Comparison of ENCODE assay signal across 32 cellular contexts in the genomic region with DNA sequence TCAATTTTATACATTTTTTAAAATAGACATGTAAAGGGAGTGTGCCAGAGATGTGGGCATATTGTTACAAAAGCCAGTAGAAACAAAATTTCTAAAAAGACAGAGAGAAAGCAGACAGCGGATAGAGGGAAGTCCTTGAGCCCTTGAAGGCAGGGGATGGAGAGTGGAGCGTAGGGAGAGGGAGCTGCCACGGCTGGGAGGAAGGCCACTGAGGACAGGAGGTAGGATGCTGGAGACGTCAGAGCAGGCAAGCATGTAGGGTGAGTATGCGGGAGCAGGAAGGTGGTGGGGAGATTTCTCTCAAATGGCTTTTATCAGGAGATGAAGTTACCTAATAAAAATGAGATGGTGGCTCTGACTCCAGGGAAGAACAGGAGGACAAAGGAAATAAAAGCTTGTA. TPM values are rescaled to one million over a fixed set of nuclear protein-coding genes. Genes with fewer than 3 reads are reported as not detected.
DNase-seq lines count a peak whose midpoint lies in the region; ATAC-seq, FAIRE-seq and TF ChIP-seq lines count a peak whose summit lies in the region.
"Had no signal": no experiment of that assay in that cellular context is flagged by ENCODE, and none has a peak within 500 bp of the region (broad histone marks: within the 10 kb centered on the region; RNA-seq: fewer than 3 reads in every experiment).

No MANE protein-coding gene starts in this region.

- no peak overlapping the region for H2AFZ ChIP-seq in H1 (ENCODE audit: low read length)

- DNase-seq in activated CD8-positive, alpha-beta memory T cell treated with anti-CD3 and anti-CD28 coated beads, Interleukin-2, amount 50 U/mL, for 48 hours, result peak; percentile 15
- DNase-seq in activated CD8-positive, alpha-beta memory T cell treated with anti-CD3 and anti-CD28 coated beads, Interleukin-2, amount 50 U/mL, for 4 hours, result no peak
- no peak for DNase-seq in H1 (ENCODE audit: low read depth in 1 of 2, low spot score in 2 of 2)
- DNase-seq in mesenteric fat pad (ENCODE audit: low spot score), result peak; percentile 11
- DNase-seq in upper lobe of right lung, result peak; percentile 15
- DNase-seq in HPDE6-E6E7 (ENCODE audit: extremely low spot score), result no peak
- no peak for DNase-seq in NCI-H774 (lab: John Stamatoyannopoulos, UW)
- DNase-seq: 8988T; ACHN; BE2C; C1 segment of cervical spinal cord; CD4-positive, alpha-beta memory T cell; CD4-positive, CD25-positive, alpha-beta regulatory T cell; CD8-positive, alpha-beta memory T cell; COR-L47; DMS 273 treated with DMSO at 0.1 percent for 48 hours; DMS153; DMS53; DMS79; DND-41; EL; GDM1 had no signal

- no peaks in the 10 kb centered on the region for H3K23me2 ChIP-seq in H1 (ENCODE audit: low read depth, low read length)

- peak overlapping the region; percentile 46; the same call in 1 of the 2 replicates for H4K8ac ChIP-seq in H1 (ENCODE audit: extremely low read depth, insufficient read depth, low read length)

- no peak overlapping the region for H2BK20ac ChIP-seq in H1 (ENCODE audit: low read length)

- no peaks in the 10 kb centered on the region for H3K79me1 ChIP-seq in H1 (ENCODE audit: low read depth, low read length)

- no peaks in the 10 kb centered on the region for H4K20me1 ChIP-seq in H1 (replicated peaks in 1 of 2; ENCODE audit: control insufficient read depth in 1 of 2, insufficient read depth in 2 of 2, low read length in 2 of 2)
- H4K20me1 ChIP-seq: BLaER1 had no signal

- no peak overlapping the region for H3K18ac ChIP-seq in H1 (ENCODE audit: extremely low read depth, low read length)

- H2BK15ac ChIP-seq in H1 (ENCODE audit: low read length), result no peak overlapping the region

- TF ChIP-seq CTCF in H1 (IDR thresholded peaks at IDR 0.05; ENCODE audit: control extremely low read depth in 1 of 3, insufficient read depth in 1 of 3, low read depth in 1 of 3, low read length in 3 of 3) (no peak), upper lobe of right lung (IDR thresholded peaks at IDR 0.05) (no peak)

- H2AK5ac ChIP-seq in H1 (ENCODE audit: low read depth, low read length), result no peak overlapping the region

- H4K5ac ChIP-seq in H1 (ENCODE audit: insufficient read length, low read depth, low read length), result no peak overlapping the region

- no peak for ATAC-seq in upper lobe of right lung
- ATAC-seq: GM12878 had no signal

- no peak overlapping the region for H3K23ac ChIP-seq in H1 (ENCODE audit: insufficient read length)

- no peak overlapping the region for H3K14ac ChIP-seq in H1 (ENCODE audit: insufficient read length)

- peaks cover 0 to under 1% (median 0%) of the 10 kb centered on the region in 4 experiments; a peak in 1 of 7 replicates for H3K4me1 ChIP-seq in H1 (replicated peaks in 1 of 4; ENCODE audit: control insufficient read depth in 3 of 4, insufficient read depth in 4 of 4, low read length in 3 of 4)
- no peaks in the 10 kb centered on the region for H3K4me1 ChIP-seq in upper lobe of right lung
- H3K4me1 ChIP-seq: BE2C had no signal

- CTCF ChIA-PET in H1 (lab: Charles Lee; ENCODE audit: partially characterized antibody), result interaction anchor here (0.6 to 6.8 kb wide), 10 partner anchors 9 to 1109 kb away, joined by 3 to 78 read pairs (median 4); no protein-coding TSS in a partner anchor

- no peak for TF ChIP-seq POLR2A in H1 (IDR thresholded peaks at IDR 0.05; ENCODE audit: control extremely low read depth in 1 of 2, low read depth in 2 of 2, low read length in 2 of 2)

- POLR2A ChIA-PET in H1 (lab: Charles Lee; ENCODE audit: partially characterized antibody), result interaction anchor here (1.9 to 18.4 kb wide), 3 partner anchors 14 to 34 kb away, joined by 4 to 364 read pairs (median 21); partner anchors contain the start of gene NCL

- TF ChIP-seq RAD21 in H1 (IDR thresholded peaks at IDR 0.05 in 1 of 2, conservative IDR thresholded peaks at IDR 0.05 in 1 of 2; ENCODE audit: low read depth in 2 of 2, low read length in 2 of 2), result no peak

- no peaks in the 10 kb centered on the region for H3K27me3 ChIP-seq in H1 (replicated peaks in 1 of 4; ENCODE audit: control insufficient read depth in 3 of 4, extremely low read depth in 1 of 4, insufficient read depth in 3 of 4, low read length in 3 of 4)
- no peaks in the 10 kb centered on the region for H3K27me3 ChIP-seq in upper lobe of right lung
- H3K27me3 ChIP-seq: BE2C had no signal

- H2BK12ac ChIP-seq in H1 (ENCODE audit: low read depth, low read length), result no peak overlapping the region

- no peak overlapping the region for H2BK120ac ChIP-seq in H1 (replicated peaks; ENCODE audit: low read depth, low read length)

- H3K4me2 ChIP-seq in H1 (ENCODE audit: insufficient read depth in 1 of 2, low read depth in 2 of 2, low read length in 2 of 2), result no peak overlapping the region
- H3K4me2 ChIP-seq: BLaER1 had no signal

- H3K27ac ChIP-seq in H1 (ENCODE audit: low read depth, low read length) (no peak overlapping the region), upper lobe of right lung (no peak overlapping the region)
- H3K27ac ChIP-seq: BLaER1 had no signal

- 93% methylated on average over 5 of the region's 5 CpGs; no CpG with 5 or more reads in 1 of the 2 experiments for WGBS in H1 (ENCODE audit: extremely low coverage in 1 of 2, insufficient coverage in 1 of 2, insufficient read length in 1 of 2, insufficient replicate concordance in 2 of 2, low coverage in 1 of 2, low lambda C conversion rate in 2 of 2, missing lambda C conversion rate in 1 of 2), 2 experiments

- H3K9me3 ChIP-seq in H1 (ENCODE audit: insufficient read depth in 2 of 2, low read depth in 1 of 2, low read length in 1 of 2) (peaks cover 0 to 7% of the 10 kb centered on the region in 2 experiments; a peak in 1 of 4 replicates), upper lobe of right lung (no peaks in the 10 kb centered on the region)
- H3K9me3 ChIP-seq: BE2C, BLaER1 had no signal

- intact Hi-C loops in upper lobe of right lung (cut with DNase I), result no loop called here

- no peaks in the 10 kb centered on the region for H3K79me2 ChIP-seq in H1 (ENCODE audit: control insufficient read depth in 1 of 2, insufficient read depth in 2 of 2, low read length in 2 of 2)

- H3K4ac ChIP-seq in H1 (replicated peaks; ENCODE audit: insufficient read length, low read depth, low read length), result no peak overlapping the region

- no peak overlapping the region for H3K9ac ChIP-seq in H1 (replicated peaks in 1 of 4; ENCODE audit: extremely low read depth in 1 of 4, low read depth in 3 of 4, low read length in 3 of 4)
- H3K9ac ChIP-seq: BLaER1 had no signal

- H2BK5ac ChIP-seq in H1 (ENCODE audit: low read depth, low read length), result no peak overlapping the region

- no peak overlapping the region for H3K56ac ChIP-seq in H1 (replicated peaks; ENCODE audit: insufficient read length, low read depth, low read length)

- no peak overlapping the region for H3K4me3 ChIP-seq in H1 (ENCODE audit: extremely low read depth in 1 of 4, insufficient read depth in 2 of 4, low read depth in 3 of 4, low read length in 4 of 4)
- no peak overlapping the region for H3K4me3 ChIP-seq in upper lobe of right lung
- H3K4me3 ChIP-seq: BLaER1, GM12878 had no signal

- H4K91ac ChIP-seq in H1 (replicated peaks; ENCODE audit: insufficient read length, low read length), result no peak overlapping the region

- H3K36me3 ChIP-seq in H1 (ENCODE audit: control insufficient read depth in 2 of 4, insufficient read depth in 4 of 4, low read length in 3 of 4), result no peaks in the 10 kb centered on the region; a peak in 1 of 8 replicates
- no peaks in the 10 kb centered on the region for H3K36me3 ChIP-seq in upper lobe of right lung
- H3K36me3 ChIP-seq: BE2C, BLaER1 had no signal

- FAIRE-seq in H1 (lab: Jason Lieb, UNC), result no peak
- FAIRE-seq: A204.1, GM12878, GM12892, GM18507 had no signal

- no peak for TF ChIP-seq EP300 in H1 (IDR thresholded peaks at IDR 0.05; ENCODE audit: borderline replicate concordance in 1 of 2, low read depth in 2 of 2, low read length in 2 of 2)

TF ChIP-seq in H1, 55 proteins besides CTCF, POLR2A, EP300 and RAD21 (continues in another document):
- TF ChIP-seq BCL11A (IDR thresholded peaks at IDR 0.05; ENCODE audit: low read depth in 2 of 2, low read length in 2 of 2), result no peak
- no peak for TF ChIP-seq POLR2AphosphoS5 (IDR thresholded peaks at IDR 0.05; ENCODE audit: low read depth, low read length)
- no peak for TF ChIP-seq RBBP5 (IDR thresholded peaks at IDR 0.05; ENCODE audit: borderline replicate concordance, low read depth, low read length)
- no peak for TF ChIP-seq FOSL1 (IDR thresholded peaks at IDR 0.05; ENCODE audit: insufficient read depth, low read depth, low read length)
- TF ChIP-seq KDM1A (IDR thresholded peaks at IDR 0.05; ENCODE audit: borderline replicate concordance, low read length), result no peak
- TF ChIP-seq CTBP2 (IDR thresholded peaks at IDR 0.05; ENCODE audit: borderline replicate concordance, insufficient read depth, insufficient read length, low read length), result no peak
- no peak for TF ChIP-seq PHF8 (conservative IDR thresholded peaks at IDR 0.05; ENCODE audit: low read depth, low read length)
- TF ChIP-seq, protein P1, sequence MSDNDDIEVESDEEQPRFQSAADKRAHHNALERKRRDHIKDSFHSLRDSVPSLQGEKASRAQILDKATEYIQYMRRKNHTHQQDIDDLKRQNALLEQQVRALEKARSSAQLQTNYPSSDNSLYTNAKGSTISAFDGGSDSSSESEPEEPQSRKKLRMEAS (IDR thresholded peaks at IDR 0.05), result no peak

RNA-seq across cellular contexts. Expression of gene NCL, which starts 24.0 kb away (rescaled TPM):
- 1,442 and 1,478 TPM in 2 replicates for total RNA-seq in H1 (2021; fragmentation: NEBNext Ultra II Directional; extraction: Animal tissue kit (Norgen Biotek cat#: 25700))
- polyA plus RNA-seq in H1 (2011; rRNA removed), result 61.2 and 61.5 TPM in 2 replicates
- polyA plus RNA-seq in H1 (2011; cell fraction: cytosol; rRNA removed), result 262 TPM
- 125 TPM for polyA plus RNA-seq in H1 (2011; cell fraction: nucleus; rRNA removed)
- 864 to 1,058 TPM (median 903 TPM) in 4 replicates for polyA plus RNA-seq in H1 (2012, experiment 1 of 2)
- 81.1 TPM for polyA plus RNA-seq in H1 (2012, experiment 2 of 2)
- polyA plus RNA-seq in H1 (2013, experiment 1 of 2), result 607 TPM
- 625 TPM for polyA plus RNA-seq in H1 (2013, experiment 2 of 2)
- polyA minus RNA-seq in H1 (2011; rRNA and poly(A)+ RNA removed), result 73.2 and 117 TPM in 2 replicates
- 146 TPM for polyA minus RNA-seq in H1 (2011; cell fraction: cytosol; rRNA and poly(A)+ RNA removed)
- 137 TPM for polyA minus RNA-seq in H1 (2011; cell fraction: nucleus; rRNA and poly(A)+ RNA removed)
- total RNA-seq in mesenteric fat pad (512 TPM), upper lobe of right lung (309 TPM)

RNA-seq across cellular contexts. Expression of gene NMUR1, which starts 41.9 kb away (rescaled TPM):
- 0.46 and 0.56 TPM in 2 replicates for total RNA-seq in H1 (2021; fragmentation: NEBNext Ultra II Directional; extraction: Animal tissue kit (Norgen Biotek cat#: 25700))
- polyA plus RNA-seq in H1 (2011; rRNA removed), result 1.5 and 2.0 TPM in 2 replicates
- polyA plus RNA-seq in H1 (2011; cell fraction: cytosol; rRNA removed), result 1.0 TPM
- 1.5 TPM for polyA plus RNA-seq in H1 (2011; cell fraction: nucleus; rRNA removed)
- 0.40 to 0.78 TPM (median 0.60 TPM) in 4 replicates for polyA plus RNA-seq in H1 (2012, experiment 1 of 2)
- 0.38 TPM for polyA plus RNA-seq in H1 (2012, experiment 2 of 2)
- 0.77 TPM for polyA plus RNA-seq in H1 (2013, experiment 1 of 2)
- polyA plus RNA-seq in H1 (2013, experiment 2 of 2), result 0.83 TPM
- 0.78 and 1.2 TPM in 2 replicates for polyA minus RNA-seq in H1 (2011; rRNA and poly(A)+ RNA removed)
- polyA minus RNA-seq in H1 (2011; cell fraction: cytosol; rRNA and poly(A)+ RNA removed), result 0.44 TPM
- 0.90 TPM for polyA minus RNA-seq in H1 (2011; cell fraction: nucleus; rRNA and poly(A)+ RNA removed)
- total RNA-seq in mesenteric fat pad (1.4 TPM), upper lobe of right lung (5.8 TPM)
- total RNA-seq: A673; CD4-positive, alpha-beta memory T cell; Daoy; G401 had no signal
- polyA plus RNA-seq: AG04450, CD14-positive monocyte had no signal

Comparison
In these comparisons a context has a peak if more than half of its experiments do, and no peak if none do; other contexts are left out.
1. DNase-seq: peak in activated CD8-positive, alpha-beta memory T cell treated with anti-CD3 and anti-CD28 coated beads, Interleukin-2, amount 50 U/mL, for 48 hours (single experiment), mesenteric fat pad (single experiment) and upper lobe of right lung (single experiment); none in activated CD8-positive, alpha-beta memory T cell treated with anti-CD3 and anti-CD28 coated beads, Interleukin-2, amount 50 U/mL, for 4 hours (single experiment), H1 (0 of 2), HPDE6-E6E7 (single experiment) and NCI-H774 (single experiment).